In genomic region chr18:37252342-37252741, GRCh38 we compare ENCODE assay signal across 12 cellular contexts.
"Had no signal": no experiment of that assay in that cellular context is flagged by ENCODE, and none has a peak within 500 bp of the region (broad histone marks: within the 10 kb centered on the region; RNA-seq: fewer than 3 reads in every experiment).

No MANE protein-coding gene starts in this region.

- H3K27ac ChIP-seq: ovary, upper lobe of left lung had no signal

- H3K9me3 Mint-ChIP-seq: activated CD4-positive, alpha-beta memory T cell treated with anti-CD3 and anti-CD28 coated beads for 36 hours; activated naive CD4-positive, alpha-beta T cell treated with anti-CD3 and anti-CD28 coated beads, Interleukin-2, amount 10 ng/mL, durations not matched to agents 7 days and 5 days; activated T-cell treated with anti-CD3 and anti-CD28 coated beads, Interleukin-2, amount 50 U/mL, for 72 hours; natural killer cell had no signal

- H3K27ac Mint-ChIP-seq: activated CD4-positive, alpha-beta memory T cell treated with anti-CD3 and anti-CD28 coated beads for 36 hours; activated naive CD4-positive, alpha-beta T cell treated with anti-CD3 and anti-CD28 coated beads, Interleukin-2, amount 10 ng/mL, durations not matched to agents 7 days and 5 days; activated T-cell treated with anti-CD3 and anti-CD28 coated beads, Interleukin-2, amount 50 U/mL, for 72 hours; natural killer cell had no signal

- H3K9me3 ChIP-seq: ovary, upper lobe of left lung had no signal

- H3K4me3 Mint-ChIP-seq: activated CD4-positive, alpha-beta memory T cell treated with anti-CD3 and anti-CD28 coated beads for 36 hours; activated naive CD4-positive, alpha-beta T cell treated with anti-CD3 and anti-CD28 coated beads, Interleukin-2, amount 10 ng/mL, durations not matched to agents 7 days and 5 days had no signal

- ATAC-seq: activated T-cell treated with anti-CD3 and anti-CD28 coated beads, Interleukin-2, amount 50 U/mL, for 72 hours; left colon; natural killer cell; SK-N-SH treated with all-trans-retinoic acid at 6 μM for 48 hours had no signal

- H3K36me3 Mint-ChIP-seq: activated CD4-positive, alpha-beta memory T cell treated with anti-CD3 and anti-CD28 coated beads for 36 hours; activated naive CD4-positive, alpha-beta T cell treated with anti-CD3 and anti-CD28 coated beads, Interleukin-2, amount 10 ng/mL, durations not matched to agents 7 days and 5 days; natural killer cell had no signal

- H3K4me3 ChIP-seq: ovary had no signal

- DNase-seq: activated CD4-positive, alpha-beta memory T cell treated with anti-CD3 and anti-CD28 coated beads for 36 hours; activated naive CD4-positive, alpha-beta T cell treated with anti-CD3 and anti-CD28 coated beads, Interleukin-2, amount 10 ng/mL, durations not matched to agents 7 days and 5 days; activated T-cell treated with anti-CD3 and anti-CD28 coated beads, Interleukin-2, amount 50 U/mL, for 72 hours; dermis blood vessel endothelial cell; left colon; natural killer cell; ovary; stimulated activated CD4-positive, alpha-beta T cell treated with anti-CD3 and anti-CD28 coated beads, Interleukin-2, amount 100 ng/mL, for 48 hours; stimulated activated naive CD4-positive, alpha-beta T cell treated with Interleukin-2 at 50 U/mL for 16 hours; T-helper 2 cell; upper lobe of left lung had no signal

- H3K36me3 ChIP-seq: ovary, upper lobe of left lung had no signal

- H3K27me3 ChIP-seq: ovary had no signal
